Comparison of ENCODE assay signal across 2 cellular contexts in genomic region chr6:134520181-134521115, GRCh38.
A peak's percentile ranks its signal among the peaks of the same experiment; 100 is the strongest.
TF ChIP-seq lines count a peak whose summit lies in the region.

No MANE protein-coding gene starts in this region.

TF ChIP-seq in liver, 16 proteins besides CTCF, POLR2A, EP300 and RAD21 (continued from another document):
- TF ChIP-seq NR2F2 (IDR thresholded peaks at IDR 0.05) (no peak), HNF4A (conservative IDR thresholded peaks at IDR 0.05) (peak; percentile 40 to 69)

TF ChIP-seq in HepG2, 621 proteins besides CTCF, POLR2A, EP300 and RAD21 (continued from another document):
- TF ChIP-seq SYNCRIP (IDR thresholded peaks at IDR 0.05; ENCODE audit: insufficient read depth, low read depth, low read length) (no peak), FOXM1 (CRISPR knock-in tag; IDR thresholded peaks at IDR 0.05) (no peak), TFAP4 (IDR thresholded peaks at IDR 0.05; ENCODE audit: borderline replicate concordance, low read depth) (no peak)
- TF ChIP-seq, protein P1, sequence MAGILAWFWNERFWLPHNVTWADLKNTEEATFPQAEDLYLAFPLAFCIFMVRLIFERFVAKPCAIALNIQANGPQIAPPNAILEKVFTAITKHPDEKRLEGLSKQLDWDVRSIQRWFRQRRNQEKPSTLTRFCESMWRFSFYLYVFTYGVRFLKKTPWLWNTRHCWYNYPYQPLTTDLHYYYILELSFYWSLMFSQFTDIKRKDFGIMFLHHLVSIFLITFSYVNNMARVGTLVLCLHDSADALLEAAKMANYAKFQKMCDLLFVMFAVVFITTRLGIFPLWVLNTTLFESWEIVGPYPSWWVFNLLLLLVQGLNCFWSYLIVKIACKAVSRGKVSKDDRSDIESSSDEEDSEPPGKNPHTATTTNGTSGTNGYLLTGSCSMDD (CRISPR knock-in tag; IDR thresholded peaks at IDR 0.05) = no peak
- TF ChIP-seq, protein P2, sequence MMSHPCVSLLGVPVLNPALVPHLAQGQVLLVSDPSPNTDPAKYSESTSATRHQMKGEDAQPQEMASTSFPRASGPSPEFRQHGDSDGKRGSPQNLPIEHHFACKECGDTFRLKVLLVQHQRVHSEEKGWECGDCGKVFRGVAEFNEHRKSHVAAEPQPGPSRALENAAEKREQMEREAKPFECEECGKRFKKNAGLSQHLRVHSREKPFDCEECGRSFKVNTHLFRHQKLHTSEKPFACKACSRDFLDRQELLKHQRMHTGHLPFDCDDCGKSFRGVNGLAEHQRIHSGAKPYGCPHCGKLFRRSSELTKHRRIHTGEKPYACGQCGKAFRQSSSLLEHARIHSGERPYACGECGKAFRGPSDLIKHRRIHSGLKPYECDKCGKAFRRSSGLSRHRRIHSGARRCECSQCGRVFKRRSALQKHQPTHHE (CRISPR knock-in tag; IDR thresholded peaks at IDR 0.05; ENCODE audit: borderline replicate concordance) = no peak
